1 cellular context compared by ENCODE assay signal in the genomic region with DNA sequence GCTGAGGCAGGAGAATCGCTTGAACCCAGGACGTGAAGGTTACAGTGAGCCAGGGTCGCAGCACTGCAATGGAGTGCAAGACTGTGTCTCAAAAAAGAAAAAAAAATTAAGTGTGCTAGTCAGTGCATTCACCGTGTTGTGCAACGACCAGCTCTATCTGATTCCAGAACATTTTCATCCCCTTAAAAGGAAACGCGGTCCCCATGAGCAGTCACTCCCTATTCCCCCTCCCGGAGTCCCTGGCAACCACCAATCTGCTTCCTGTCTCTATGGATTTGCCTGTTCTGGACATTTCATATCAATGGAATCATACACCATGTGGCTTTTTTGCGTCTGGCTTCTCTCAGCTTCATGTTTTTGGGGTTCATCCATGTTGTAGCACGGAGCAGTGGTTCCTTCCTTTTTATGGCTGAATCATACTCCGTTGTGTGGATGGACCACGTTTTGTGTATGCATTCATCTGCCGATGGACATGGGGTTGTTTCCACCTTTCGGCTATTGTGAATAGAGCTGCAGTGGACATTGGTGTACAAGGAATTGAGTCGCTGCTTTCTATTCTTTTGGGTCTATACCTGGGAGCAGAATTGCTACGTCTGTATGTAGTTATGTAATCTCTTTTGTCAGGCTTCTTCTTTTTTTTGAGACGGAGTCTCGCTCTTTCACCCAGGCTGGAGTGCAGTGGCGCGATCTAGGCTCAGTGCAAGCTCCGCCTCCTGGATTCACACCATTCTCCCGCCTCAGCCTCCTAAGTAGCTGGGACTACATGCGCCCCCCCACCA.
TF ChIP-seq lines count a peak whose summit lies in the region.

No MANE protein-coding gene starts in this region.

TF ChIP-seq in GM12878, 131 proteins besides CTCF, POLR2A, EP300 and RAD21:
- TF ChIP-seq STAT1 (conservative IDR thresholded peaks at IDR 0.05) (no peak), ZNF24 (IDR thresholded peaks at IDR 0.05) (no peak), MXI1 (IDR thresholded peaks at IDR 0.05; ENCODE audit: low read depth, low read length) (no peak), MEF2A (IDR thresholded peaks at IDR 0.05; ENCODE audit: insufficient read depth, low read depth, low read length) (no peak), HCFC1 (IDR thresholded peaks at IDR 0.05; ENCODE audit: low read length) (no peak), TAF1 (IDR thresholded peaks at IDR 0.05; ENCODE audit: borderline replicate concordance, low read depth, low read length) (no peak), TCF3 (IDR thresholded peaks at IDR 0.05; ENCODE audit: borderline replicate concordance, insufficient read depth, low read depth, low read length) (no peak), POLR2AphosphoS5 (IDR thresholded peaks at IDR 0.05; ENCODE audit: low read length) (no peak), POLR2AphosphoS2 (IDR thresholded peaks at IDR 0.05; ENCODE audit: low read depth, low read length) (no peak)
- TF ChIP-seq, protein P1, sequence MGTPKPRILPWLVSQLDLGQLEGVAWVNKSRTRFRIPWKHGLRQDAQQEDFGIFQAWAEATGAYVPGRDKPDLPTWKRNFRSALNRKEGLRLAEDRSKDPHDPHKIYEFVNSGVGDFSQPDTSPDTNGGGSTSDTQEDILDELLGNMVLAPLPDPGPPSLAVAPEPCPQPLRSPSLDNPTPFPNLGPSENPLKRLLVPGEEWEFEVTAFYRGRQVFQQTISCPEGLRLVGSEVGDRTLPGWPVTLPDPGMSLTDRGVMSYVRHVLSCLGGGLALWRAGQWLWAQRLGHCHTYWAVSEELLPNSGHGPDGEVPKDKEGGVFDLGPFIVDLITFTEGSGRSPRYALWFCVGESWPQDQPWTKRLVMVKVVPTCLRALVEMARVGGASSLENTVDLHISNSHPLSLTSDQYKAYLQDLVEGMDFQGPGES (IDR thresholded peaks at IDR 0.05), result no peak
- TF ChIP-seq, protein P2, sequence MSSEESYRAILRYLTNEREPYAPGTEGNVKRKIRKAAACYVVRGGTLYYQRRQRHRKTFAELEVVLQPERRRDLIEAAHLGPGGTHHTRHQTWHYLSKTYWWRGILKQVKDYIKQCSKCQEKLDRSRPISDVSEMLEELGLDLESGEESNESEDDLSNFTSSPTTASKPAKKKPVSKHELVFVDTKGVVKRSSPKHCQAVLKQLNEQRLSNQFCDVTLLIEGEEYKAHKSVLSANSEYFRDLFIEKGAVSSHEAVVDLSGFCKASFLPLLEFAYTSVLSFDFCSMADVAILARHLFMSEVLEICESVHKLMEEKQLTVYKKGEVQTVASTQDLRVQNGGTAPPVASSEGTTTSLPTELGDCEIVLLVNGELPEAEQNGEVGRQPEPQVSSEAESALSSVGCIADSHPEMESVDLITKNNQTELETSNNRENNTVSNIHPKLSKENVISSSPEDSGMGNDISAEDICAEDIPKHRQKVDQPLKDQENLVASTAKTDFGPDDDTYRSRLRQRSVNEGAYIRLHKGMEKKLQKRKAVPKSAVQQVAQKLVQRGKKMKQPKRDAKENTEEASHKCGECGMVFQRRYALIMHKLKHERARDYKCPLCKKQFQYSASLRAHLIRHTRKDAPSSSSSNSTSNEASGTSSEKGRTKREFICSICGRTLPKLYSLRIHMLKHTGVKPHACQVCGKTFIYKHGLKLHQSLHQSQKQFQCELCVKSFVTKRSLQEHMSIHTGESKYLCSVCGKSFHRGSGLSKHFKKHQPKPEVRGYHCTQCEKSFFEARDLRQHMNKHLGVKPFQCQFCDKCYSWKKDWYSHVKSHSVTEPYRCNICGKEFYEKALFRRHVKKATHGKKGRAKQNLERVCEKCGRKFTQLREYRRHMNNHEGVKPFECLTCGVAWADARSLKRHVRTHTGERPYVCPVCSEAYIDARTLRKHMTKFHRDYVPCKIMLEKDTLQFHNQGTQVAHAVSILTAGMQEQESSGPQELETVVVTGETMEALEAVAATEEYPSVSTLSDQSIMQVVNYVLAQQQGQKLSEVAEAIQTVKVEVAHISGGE (CRISPR knock-in tag; IDR thresholded peaks at IDR 0.05), result no peak
